In the genomic region with DNA sequence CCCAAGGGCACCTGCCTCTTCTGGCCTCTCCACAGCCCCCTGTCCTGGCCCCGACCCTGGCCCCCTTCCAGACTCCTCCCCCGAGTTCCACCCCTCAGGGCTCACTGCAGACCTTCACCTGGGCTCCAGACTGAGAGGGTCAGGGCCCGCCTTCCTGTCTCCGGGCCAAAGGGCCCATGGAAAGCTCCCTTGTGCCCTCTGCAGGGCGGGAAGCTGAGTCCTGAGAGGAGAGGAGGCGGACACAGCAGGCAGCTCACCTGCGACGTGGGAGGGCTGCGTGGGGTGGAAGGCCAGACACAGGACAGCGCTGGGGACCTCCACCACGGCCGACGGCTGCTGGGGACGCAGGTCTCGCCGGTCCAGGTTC, we compare ENCODE assay signal across 9 cellular contexts.
DNase-seq lines count a peak whose midpoint lies in the region; TF ChIP-seq lines count a peak whose summit lies in the region.
"Had no signal": no experiment of that assay in that cellular context is flagged by ENCODE, and none has a peak within 500 bp of the region (broad histone marks: within the 10 kb centered on the region; RNA-seq: fewer than 3 reads in every experiment).

No MANE protein-coding gene starts in this region.

- no peaks in the 10 kb centered on the region for H3K9me3 ChIP-seq in duodenal mucosa (ENCODE audit: control insufficient read depth in 1 of 2, low read length in 2 of 2)
- H3K9me3 ChIP-seq in muscle layer of colon (ENCODE audit: low read length), result no peaks in the 10 kb centered on the region
- no peaks in the 10 kb centered on the region for H3K9me3 ChIP-seq in effector memory CD4-positive, alpha-beta T cell (ENCODE audit: control insufficient read depth, low read length)

- H3K4me1 ChIP-seq in duodenal mucosa (ENCODE audit: control insufficient read depth in 1 of 2, insufficient read depth in 2 of 2, low read length in 2 of 2) (peaks cover 23 to 28% of the 10 kb centered on the region in 2 donors), muscle layer of colon (ENCODE audit: insufficient read depth, low read length) (peaks cover 17% of the 10 kb centered on the region)
- no peaks in the 10 kb centered on the region for H3K4me1 ChIP-seq in effector memory CD4-positive, alpha-beta T cell (ENCODE audit: control insufficient read depth, insufficient read depth, low read length, poor library complexity, severe bottlenecking)

- H3K27ac ChIP-seq in duodenal mucosa (ENCODE audit: low read depth, low read length) (peak overlapping the region; percentile 95), muscle layer of colon (ENCODE audit: low read depth, low read length) (peak overlapping the region; percentile 35)
- H3K27ac ChIP-seq in effector memory CD4-positive, alpha-beta T cell (ENCODE audit: insufficient read depth, low read length, poor library complexity, severe bottlenecking), result no peak overlapping the region

- no peaks in the 10 kb centered on the region for H3K27me3 ChIP-seq in duodenal mucosa (ENCODE audit: control insufficient read depth in 1 of 2, insufficient read depth in 2 of 2, low read length in 2 of 2)
- no peaks in the 10 kb centered on the region for H3K27me3 ChIP-seq in muscle layer of colon (ENCODE audit: control insufficient read depth in 1 of 2, insufficient read depth in 2 of 2, low read length in 2 of 2)
- no peaks in the 10 kb centered on the region for H3K27me3 ChIP-seq in effector memory CD4-positive, alpha-beta T cell (replicated peaks; ENCODE audit: control insufficient read depth, insufficient read depth, low read length, poor library complexity, severe bottlenecking)

- H3K9ac ChIP-seq in duodenal mucosa (ENCODE audit: low read depth in 1 of 2, low read length in 2 of 2) (peak overlapping the region in 1 of 2 donors; percentile 52), muscle layer of colon (ENCODE audit: low read length) (no peak overlapping the region)

- H3K36me3 ChIP-seq in duodenal mucosa (ENCODE audit: control insufficient read depth in 1 of 2, insufficient read depth in 2 of 2, low read length in 2 of 2) (peaks cover 11 to 49% of the 10 kb centered on the region in 2 donors), muscle layer of colon (ENCODE audit: insufficient read depth, low read length) (peaks cover 35% of the 10 kb centered on the region)
- H3K36me3 ChIP-seq in effector memory CD4-positive, alpha-beta T cell (ENCODE audit: control insufficient read depth, insufficient read depth, low read length), result peaks cover 33% of the 10 kb centered on the region

- DNase-seq in AG10803 (ENCODE audit: low read depth) (no peak), NCI-H1105 (lab: John Stamatoyannopoulos, UW) (peak; percentile 82), T-helper 1 cell (no peak), epidermal melanocyte (ENCODE audit: insufficient read length, low spot score) (no peak)
- no peak for DNase-seq in activated CD4-positive, alpha-beta T cell treated with anti-CD3 and anti-CD28 coated beads for 4 hours
- DNase-seq in effector memory CD4-positive, alpha-beta T cell, result no peak
- DNase-seq: cerebellar nuclear complex had no signal

- H3K4me3 ChIP-seq in AG10803 (ENCODE audit: low read length), result no peak overlapping the region
- peak overlapping the region; percentile 46 to 48 for H3K4me3 ChIP-seq in duodenal mucosa (ENCODE audit: low read depth in 1 of 2, low read length in 2 of 2)
- no peak overlapping the region for H3K4me3 ChIP-seq in muscle layer of colon (ENCODE audit: low read depth in 1 of 2, low read length in 2 of 2)
- H3K4me3 ChIP-seq in effector memory CD4-positive, alpha-beta T cell (ENCODE audit: insufficient read depth, low read depth, low read length, poor library complexity, severe bottlenecking), result no peak overlapping the region

- TF ChIP-seq CTCF in AG10803 (conservative IDR thresholded peaks at IDR 0.05; ENCODE audit: low read length), result peak; percentile 19; the same call in 1 of the 2 replicates

Comparison
In these comparisons a context has a peak if more than half of its experiments do, and no peak if none do; other contexts are left out.
1. H3K4me3 ChIP-seq: peak in duodenal mucosa (2 of 2); none in AG10803 (single experiment), muscle layer of colon (0 of 2) and effector memory CD4-positive, alpha-beta T cell (single experiment).